ENCODE assay signal across 9 cellular contexts in the genomic region with DNA sequence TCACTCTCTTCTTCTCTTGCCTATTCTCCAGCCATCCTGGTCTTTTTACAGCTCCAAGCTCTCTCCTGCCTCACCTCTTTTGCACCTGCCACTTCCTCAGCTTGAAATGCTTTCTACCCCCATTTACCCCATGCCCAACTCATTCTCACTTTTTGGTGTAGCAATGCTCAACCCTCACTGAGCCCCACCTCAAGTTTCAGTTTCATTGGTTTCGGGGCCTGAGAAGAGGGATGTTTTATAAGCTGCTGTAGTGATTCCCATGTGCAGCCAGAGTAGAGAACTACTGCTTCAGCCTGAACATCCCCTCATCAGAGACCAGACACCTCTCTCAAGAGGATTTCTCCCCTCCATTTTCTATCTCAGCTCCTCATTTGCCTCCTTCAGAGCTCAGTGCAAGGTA. TPM values are rescaled to one million over a fixed set of nuclear protein-coding genes. Genes with fewer than 3 reads are reported as not detected.
A peak's percentile ranks its signal among the peaks of the same experiment; 100 is the strongest.
DNase-seq lines count a peak whose midpoint lies in the region; ATAC-seq, FAIRE-seq and TF ChIP-seq lines count a peak whose summit lies in the region.
"Had no signal": no experiment of that assay in that cellular context is flagged by ENCODE, and none has a peak within 500 bp of the region (broad histone marks: within the 10 kb centered on the region; RNA-seq: fewer than 3 reads in every experiment).

No MANE protein-coding gene starts in this region.

- in situ Hi-C loops in GM12878 (cut with MboI), result no loop called here

- H4K20me1 ChIP-seq in GM12878 (ENCODE audit: control insufficient read depth, insufficient read depth), result no peaks in the 10 kb centered on the region

- H3K4me1 ChIP-seq in GM12878 (ENCODE audit: control insufficient read depth, insufficient read depth, low read length), result 0 out of 2 replicates have a peak, but pooled peaks cover 2% of the 10 kb centered on the region

- CTCF ChIA-PET in GM12878 (lab: Yijun Ruan, JAX), result interaction anchor here (0.8 to 2.3 kb wide), 5 partner anchors 9 to 47 kb away, joined by 3 to 14 read pairs (median 6); a partner anchor contains a TSS

- H2AFZ ChIP-seq in GM12878 (ENCODE audit: control insufficient read depth, low read depth, low read length), result no peak overlapping the region

- no peak for TF ChIP-seq EP300 in GM12878 (IDR thresholded peaks at IDR 0.05; ENCODE audit: borderline replicate concordance in 1 of 2, control insufficient read depth in 1 of 2, low read depth in 2 of 2, low read length in 2 of 2)

- H3K9ac ChIP-seq in GM12878 (ENCODE audit: control insufficient read depth, insufficient read depth, low read length), result no peak overlapping the region

- TF ChIP-seq CTCF in GM12878 (IDR thresholded peaks at IDR 0.05 in 2 of 3, conservative IDR thresholded peaks at IDR 0.05 in 1 of 3; ENCODE audit: control insufficient read depth in 2 of 3, extremely low read depth in 1 of 3, insufficient read depth in 1 of 3, low read depth in 3 of 3, low read length in 3 of 3) (no peak), mesothelial cell of epicardium (IDR thresholded peaks at IDR 0.05; ENCODE audit: unreplicated experiment) (no peak)

- H3K4me1 Mint-ChIP-seq in mesothelial cell of epicardium, result no peaks in the 10 kb centered on the region

- RAD21 ChIA-PET in GM12878 (lab: Charles Lee; ENCODE audit: unreplicated experiment), result interaction anchor here (1.1 to 2.4 kb wide), 6 partner anchors 10 to 47 kb away, joined by 3 to 14 read pairs (median 4); no protein-coding TSS in a partner anchor

- TF ChIP-seq POLR2A in GM12878 (IDR thresholded peaks at IDR 0.05; ENCODE audit: low read depth, low read length), result no peak

- no peak overlapping the region for H3K4me3 ChIP-seq in GM12878

- SMC1A ChIA-PET in GM12878 (lab: Charles Lee; ENCODE audit: uncharacterized antibody, unreplicated experiment), result interaction anchor here (0.9 to 4.8 kb wide), 9 partner anchors 9 to 189 kb away, joined by 3 to 50 read pairs (median 13); a partner anchor contains a TSS

- peak overlapping the region; percentile 56 for H3K27ac ChIP-seq in GM12878 (ENCODE audit: control insufficient read depth, insufficient read depth)

- ATAC-seq in GM18858 (IDR thresholded peaks at IDR 0.05; ENCODE audit: unreplicated experiment), result peak; percentile 85
- ATAC-seq in GM21390 (IDR thresholded peaks at IDR 0.05; ENCODE audit: unreplicated experiment), result peak; percentile 99
- peak; percentile 97 for ATAC-seq in HG03159 (IDR thresholded peaks at IDR 0.05; ENCODE audit: unreplicated experiment)
- ATAC-seq in GM12878, result peak; percentile 96

- H3K27me3 Mint-ChIP-seq in mesothelial cell of epicardium (ENCODE audit: low read depth), result no peaks in the 10 kb centered on the region

- H3K27me3 ChIP-seq in GM12878 (replicated peaks in 1 of 2; ENCODE audit: control insufficient read depth in 2 of 2, insufficient read depth in 2 of 2, low read length in 1 of 2), result no peaks in the 10 kb centered on the region

- H3K27ac Mint-ChIP-seq in mesothelial cell of epicardium, result no peak overlapping the region

- no peaks in the 10 kb centered on the region for H3K36me3 Mint-ChIP-seq in mesothelial cell of epicardium

- POLR2A ChIA-PET in GM12878 (lab: Charles Lee), result interaction anchor here (1.0 to 1.8 kb wide), 4 partner anchors 10 to 90 kb away, joined by 3 to 4 read pairs (median 4); no protein-coding TSS in a partner anchor

- no peak for FAIRE-seq in GM12878 (lab: Jason Lieb, UNC)

- no TSS peak for BruUV-seq in GM12878 (replicated peaks; lab: Mats Ljungman, UMichigan)

- 0% methylated on average over 1 of the region's 1 CpG for WGBS in GM12878 (ENCODE audit: insufficient coverage, insufficient replicate concordance, low lambda C conversion rate, missing lambda C conversion rate)

- no peak overlapping the region for H3K4me3 Mint-ChIP-seq in mesothelial cell of epicardium

- H3K79me2 ChIP-seq in GM12878 (ENCODE audit: control insufficient read depth, insufficient read depth, low read length), result no peaks in the 10 kb centered on the region; the same call in none of the 2 replicates

- H3K4me2 ChIP-seq in GM12878 (ENCODE audit: control insufficient read depth, insufficient read depth), result no peak overlapping the region; the same call in 1 of the 2 replicates

- no peak for TF ChIP-seq RAD21 in GM12878 (IDR thresholded peaks at IDR 0.05; ENCODE audit: insufficient read depth, low read depth, low read length)

- DNase-seq in GM12878 (ENCODE audit: low read depth, low spot score) (peak; percentile 69), SHP77 (lab: John Stamatoyannopoulos, UW) (no peak), dedifferentiated amniotic fluid mesenchymal stem cell (ENCODE audit: extremely low spot score) (no peak), mesothelial cell of epicardium (ENCODE audit: low spot score in 2 of 2, unreplicated experiment in 2 of 2) (no peak), posterior vena cava (ENCODE audit: low spot score) (no peak)
- DNase-seq: DMS79 treated with DMSO at 0.1 percent for 48 hours had no signal

- H3K9me3 ChIP-seq in GM12878 (replicated peaks; ENCODE audit: control insufficient read depth, insufficient read depth, low read length), result no peaks in the 10 kb centered on the region; the same call in 2 of the 3 replicates

- no peaks in the 10 kb centered on the region for H3K36me3 ChIP-seq in GM12878 (ENCODE audit: control insufficient read depth in 2 of 2, insufficient read depth in 2 of 2, low read length in 1 of 2)

- H3K9me3 Mint-ChIP-seq in mesothelial cell of epicardium, result no peaks in the 10 kb centered on the region

- intact Hi-C loops in GM12878 (cut with micrococcal nuclease; ENCODE audit: unreplicated experiment) (no loop called here), posterior vena cava (cut with DNase I) (no loop called here)

TF ChIP-seq in GM12878, 131 proteins besides CTCF, POLR2A, EP300 and RAD21:
- TF ChIP-seq SPI1 (IDR thresholded peaks at IDR 0.05; ENCODE audit: borderline replicate concordance, insufficient read depth, low read depth, low read length) (0 out of 2 replicates have a peak, but pooled peaks have one; percentile 22), NBN (IDR thresholded peaks at IDR 0.05) (0 out of 2 replicates have a peak, but pooled peaks have one; percentile 27), YBX1 (IDR thresholded peaks at IDR 0.05) (no peak), BHLHE40 (IDR thresholded peaks at IDR 0.05; ENCODE audit: borderline replicate concordance in 1 of 2, low read depth in 2 of 2, low read length in 1 of 2) (peak in 1 of 2 experiments; percentile 6; a peak in 1 of 4 replicates), MTA3 (IDR thresholded peaks at IDR 0.05; ENCODE audit: borderline replicate concordance, low read length) (no peak), MEF2B (IDR thresholded peaks at IDR 0.05; ENCODE audit: partially characterized antibody, poor library complexity, severe bottlenecking) (peak; percentile 83)
- TF ChIP-seq, protein P1, sequence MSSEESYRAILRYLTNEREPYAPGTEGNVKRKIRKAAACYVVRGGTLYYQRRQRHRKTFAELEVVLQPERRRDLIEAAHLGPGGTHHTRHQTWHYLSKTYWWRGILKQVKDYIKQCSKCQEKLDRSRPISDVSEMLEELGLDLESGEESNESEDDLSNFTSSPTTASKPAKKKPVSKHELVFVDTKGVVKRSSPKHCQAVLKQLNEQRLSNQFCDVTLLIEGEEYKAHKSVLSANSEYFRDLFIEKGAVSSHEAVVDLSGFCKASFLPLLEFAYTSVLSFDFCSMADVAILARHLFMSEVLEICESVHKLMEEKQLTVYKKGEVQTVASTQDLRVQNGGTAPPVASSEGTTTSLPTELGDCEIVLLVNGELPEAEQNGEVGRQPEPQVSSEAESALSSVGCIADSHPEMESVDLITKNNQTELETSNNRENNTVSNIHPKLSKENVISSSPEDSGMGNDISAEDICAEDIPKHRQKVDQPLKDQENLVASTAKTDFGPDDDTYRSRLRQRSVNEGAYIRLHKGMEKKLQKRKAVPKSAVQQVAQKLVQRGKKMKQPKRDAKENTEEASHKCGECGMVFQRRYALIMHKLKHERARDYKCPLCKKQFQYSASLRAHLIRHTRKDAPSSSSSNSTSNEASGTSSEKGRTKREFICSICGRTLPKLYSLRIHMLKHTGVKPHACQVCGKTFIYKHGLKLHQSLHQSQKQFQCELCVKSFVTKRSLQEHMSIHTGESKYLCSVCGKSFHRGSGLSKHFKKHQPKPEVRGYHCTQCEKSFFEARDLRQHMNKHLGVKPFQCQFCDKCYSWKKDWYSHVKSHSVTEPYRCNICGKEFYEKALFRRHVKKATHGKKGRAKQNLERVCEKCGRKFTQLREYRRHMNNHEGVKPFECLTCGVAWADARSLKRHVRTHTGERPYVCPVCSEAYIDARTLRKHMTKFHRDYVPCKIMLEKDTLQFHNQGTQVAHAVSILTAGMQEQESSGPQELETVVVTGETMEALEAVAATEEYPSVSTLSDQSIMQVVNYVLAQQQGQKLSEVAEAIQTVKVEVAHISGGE (CRISPR knock-in tag; IDR thresholded peaks at IDR 0.05), result no peak
TF ChIP-seq in GM12878: peak in this region for 4.

RNA-seq across cellular contexts. Expression of a gene that starts 45.2 kb away (rescaled TPM):
- total RNA-seq in GM12878 (2013; cell fraction: nucleolus; rRNA removed), result 43.4 and 50.7 TPM in 2 replicates
- total RNA-seq in GM12878 (2014; rRNA removed) (0.06 and 0.27 TPM in 2 replicates), GM12878 (2014; rRNA removed; fragmentation: Illumina TruSeq; extraction: Trizol) (0.40 and 0.55 TPM in 2 replicates), GM12878 (2021) (0.26 and 0.56 TPM in 2 replicates), mesothelial cell of epicardium (1.2 to 1.6 TPM (median 1.5 TPM) in 3 replicates), posterior vena cava (10 to 100 TPM; 10.1 to 26.0 TPM)
- 0.22 TPM for polyA plus RNA-seq in GM12878 (2011; ENCODE audit: low read depth)
- polyA plus RNA-seq in GM12878 (2011; rRNA removed) (4.3 and 5.8 TPM in 2 replicates), GM12878 (2014; fragmentation: Illumina TruSeq; extraction: Trizol) (0.10 and 0.18 TPM in 2 replicates), GM12878 (2014; fragmentation: Nextera tagmentation; extraction: Ambion mirVana) (under 1 TPM; 0.24 to 0.92 TPM), GM12878 (2014; rRNA removed) (0.05 and 0.17 TPM in 2 replicates), GM12878 (2016; fragmentation: Nextera tagmentation; extraction: Ambion mirVana) (not detected)
- polyA plus RNA-seq in GM12878 (2011; cell fraction: cytosol; rRNA removed), result 1.3 and 1.7 TPM in 2 replicates
- polyA plus RNA-seq in GM12878 (2011; cell fraction: nucleus; rRNA removed), result 2.9 and 3.2 TPM in 2 replicates
- 1.6 and 2.8 TPM in 2 replicates for polyA plus RNA-seq in GM12878 (2012)
- 2.0 and 2.1 TPM in 2 replicates for polyA minus RNA-seq in GM12878 (2011; rRNA and poly(A)+ RNA removed)
- 0.67 and 1.5 TPM in 2 replicates for polyA minus RNA-seq in GM12878 (2011; cell fraction: cytosol; rRNA and poly(A)+ RNA removed)
- 3.6 and 4.4 TPM in 2 replicates for polyA minus RNA-seq in GM12878 (2011; cell fraction: nucleus; rRNA and poly(A)+ RNA removed)
